ENCODE assay signal across 10 cellular contexts in the genomic region with DNA sequence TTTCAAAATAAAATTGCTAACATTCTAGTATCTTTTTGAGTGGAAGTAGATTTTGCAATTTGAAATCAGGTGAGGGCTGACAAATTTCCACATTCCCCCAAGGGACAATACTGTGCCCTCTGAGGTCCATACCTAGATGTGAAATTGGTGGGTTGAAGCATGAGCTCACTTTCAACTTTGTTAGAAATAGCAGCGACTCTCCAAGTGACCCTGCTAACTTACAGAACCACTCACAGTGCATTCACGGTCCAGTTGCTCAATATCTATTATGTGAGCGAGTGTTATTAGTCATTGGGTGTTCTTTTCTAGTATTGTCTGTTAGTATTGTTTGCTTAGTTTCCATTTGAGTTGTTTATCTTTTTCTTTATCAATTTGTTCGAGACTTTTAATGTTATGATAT. TPM values are rescaled to one million over a fixed set of nuclear protein-coding genes. Genes with fewer than 3 reads are reported as not detected.
DNase-seq lines count a peak whose midpoint lies in the region; ATAC-seq and TF ChIP-seq lines count a peak whose summit lies in the region.
"Had no signal": no experiment of that assay in that cellular context is flagged by ENCODE, and none has a peak within 500 bp of the region (broad histone marks: within the 10 kb centered on the region; RNA-seq: fewer than 3 reads in every experiment).

No MANE protein-coding gene starts in this region.

- peak; percentile 88 for ATAC-seq in GM18909 (IDR thresholded peaks at IDR 0.05; ENCODE audit: poor library complexity, unreplicated experiment)
- ATAC-seq in HG02571 (IDR thresholded peaks at IDR 0.05; ENCODE audit: unreplicated experiment): peak; percentile 73
- ATAC-seq in HG03460 (IDR thresholded peaks at IDR 0.05; ENCODE audit: unreplicated experiment): peak; percentile 75

- no peaks in the 10 kb centered on the region for H3K9me3 ChIP-seq in effector memory CD4-positive, alpha-beta T cell (ENCODE audit: control insufficient read depth, low read length)
- H3K9me3 ChIP-seq in Peyer's patch: no peaks in the 10 kb centered on the region

- no peak for TF ChIP-seq POLR2A in Peyer's patch (IDR thresholded peaks at IDR 0.05)

- no peak overlapping the region for H3K27ac ChIP-seq in effector memory CD4-positive, alpha-beta T cell (ENCODE audit: insufficient read depth, low read length, poor library complexity, severe bottlenecking)
- no peak overlapping the region for H3K27ac ChIP-seq in Peyer's patch

- H3K36me3 ChIP-seq in effector memory CD4-positive, alpha-beta T cell (ENCODE audit: control insufficient read depth, insufficient read depth, low read length): no peaks in the 10 kb centered on the region
- H3K36me3 ChIP-seq in Peyer's patch: no peaks in the 10 kb centered on the region

- DNase-seq in renal cortical epithelial cell (ENCODE audit: low read depth): peak; percentile 65
- DNase-seq in effector memory CD4-positive, alpha-beta T cell: no peak
- no peak for DNase-seq in Peyer's patch
- DNase-seq in stimulated activated CD4-positive, alpha-beta T cell treated with anti-CD3 and anti-CD28 coated beads, Interleukin-1b, Interleukin-23, amount 100 ng/mL, for 48 hours: no peak
- DNase-seq: amniotic stem cell had no signal

- no peaks in the 10 kb centered on the region for H3K27me3 ChIP-seq in effector memory CD4-positive, alpha-beta T cell (replicated peaks; ENCODE audit: control insufficient read depth, insufficient read depth, low read length, poor library complexity, severe bottlenecking)
- H3K27me3 ChIP-seq in Peyer's patch: no peaks in the 10 kb centered on the region

- H3K4me3 ChIP-seq in effector memory CD4-positive, alpha-beta T cell (ENCODE audit: insufficient read depth, low read depth, low read length, poor library complexity, severe bottlenecking): no peak overlapping the region
- H3K4me3 ChIP-seq in Peyer's patch: no peak overlapping the region

- H3K4me1 ChIP-seq in effector memory CD4-positive, alpha-beta T cell (ENCODE audit: control insufficient read depth, insufficient read depth, low read length, poor library complexity, severe bottlenecking): no peaks in the 10 kb centered on the region
- H3K4me1 ChIP-seq in Peyer's patch: no peaks in the 10 kb centered on the region

- no peak for TF ChIP-seq CTCF in Peyer's patch (IDR thresholded peaks at IDR 0.05)

RNA-seq across cellular contexts. Expression of gene ASB17, which starts 53.6 kb away (rescaled TPM):
- total RNA-seq in renal cortical epithelial cell: not detected in 2 replicates
- total RNA-seq in Peyer's patch: not detected
- total RNA-seq: glomerular endothelial cell, ureter had no signal
